In genomic region chr17:71081666-71082065, GRCh38 we compare ENCODE assay signal across 19 cellular contexts.
"Had no signal": no experiment of that assay in that cellular context is flagged by ENCODE, and none has a peak within 500 bp of the region (broad histone marks: within the 10 kb centered on the region; RNA-seq: fewer than 3 reads in every experiment).

No MANE protein-coding gene starts in this region.

- H3K4me1 Mint-ChIP-seq: naive thymus-derived CD8-positive, alpha-beta T cell; stimulated activated memory B cell treated with anti-CD40 and anti-IgM and Interleukin-4, amounts not matched to agents 10 μg/mL and 1 μg/mL and 100 μg/mL, for 72 hours had no signal

- DNase-seq: effector memory CD4-positive, alpha-beta T cell; gastrocnemius medialis; mucosa of descending colon; naive thymus-derived CD8-positive, alpha-beta T cell; psoas muscle; retina; spleen; stimulated activated CD4-positive, alpha-beta T cell treated with anti-CD3 and anti-CD28 coated beads, Interleukin-15, amount 100 ng/mL, for 24 hours; stimulated activated CD4-positive, alpha-beta T cell treated with anti-CD3 and anti-CD28 coated beads, Interleukin-1b, Interleukin-23, amount 100 ng/mL, for 48 hours; stimulated activated CD4-positive, alpha-beta T cell treated with anti-CD3 and anti-CD28 coated beads, Interleukin-4, amount 100 ng/mL, for 24 hours; upper lobe of right lung had no signal

- H3K27ac Mint-ChIP-seq: naive thymus-derived CD8-positive, alpha-beta T cell; stimulated activated memory B cell treated with anti-CD40 and anti-IgM and Interleukin-4, amounts not matched to agents 10 μg/mL and 1 μg/mL and 100 μg/mL, for 72 hours; stimulated activated naive CD8-positive, alpha-beta T cell treated with anti-CD3 and anti-CD28 coated beads, Interleukin-15, Interleukin-2, amounts not matched to agents 100 ng/mL and 50 ng/mL, for 24 hours had no signal

- H3K27me3 ChIP-seq: esophagus muscularis mucosa, gastrocnemius medialis, neutrophil, spleen, tibial nerve, upper lobe of right lung, vagina had no signal

- H3K27me3 Mint-ChIP-seq: naive thymus-derived CD8-positive, alpha-beta T cell; stimulated activated memory B cell treated with anti-CD40 and anti-IgM and Interleukin-4, amounts not matched to agents 10 μg/mL and 1 μg/mL and 100 μg/mL, for 72 hours; stimulated activated naive CD8-positive, alpha-beta T cell treated with anti-CD3 and anti-CD28 coated beads, Interleukin-15, Interleukin-2, amounts not matched to agents 100 ng/mL and 50 ng/mL, for 24 hours had no signal

- H3K4me3 Mint-ChIP-seq: naive thymus-derived CD8-positive, alpha-beta T cell; stimulated activated memory B cell treated with anti-CD40 and anti-IgM and Interleukin-4, amounts not matched to agents 10 μg/mL and 1 μg/mL and 100 μg/mL, for 72 hours; stimulated activated naive CD8-positive, alpha-beta T cell treated with anti-CD3 and anti-CD28 coated beads, Interleukin-15, Interleukin-2, amounts not matched to agents 100 ng/mL and 50 ng/mL, for 24 hours had no signal

- H3K4me3 ChIP-seq: esophagus muscularis mucosa, gastrocnemius medialis, mucosa of descending colon, psoas muscle, spleen, tibial nerve, upper lobe of right lung, vagina had no signal

- H3K36me3 Mint-ChIP-seq: naive thymus-derived CD8-positive, alpha-beta T cell; stimulated activated memory B cell treated with anti-CD40 and anti-IgM and Interleukin-4, amounts not matched to agents 10 μg/mL and 1 μg/mL and 100 μg/mL, for 72 hours had no signal

- H3K36me3 ChIP-seq: esophagus muscularis mucosa, gastrocnemius medialis, neutrophil, spleen, tibial nerve, upper lobe of right lung, vagina had no signal

- H3K27ac ChIP-seq: epithelial cell of prostate, esophagus muscularis mucosa, gastrocnemius medialis, neutrophil, psoas muscle, spleen, tibial nerve, upper lobe of right lung, vagina had no signal

- H3K9me3 ChIP-seq: esophagus muscularis mucosa, gastrocnemius medialis, mucosa of descending colon, neutrophil, psoas muscle, tibial nerve, upper lobe of right lung, vagina had no signal

- H3K4me1 ChIP-seq: esophagus muscularis mucosa, gastrocnemius medialis, psoas muscle, spleen, tibial nerve, upper lobe of right lung, vagina had no signal

- ATAC-seq: gastrocnemius medialis; mucosa of descending colon; naive thymus-derived CD8-positive, alpha-beta T cell; psoas muscle; sciatic nerve; stimulated activated memory B cell treated with anti-CD40 and anti-IgM and Interleukin-4, amounts not matched to agents 10 μg/mL and 1 μg/mL and 100 μg/mL, for 72 hours; upper lobe of right lung had no signal
